In genomic region chr12:120359159-120359527, GRCh38 we compare ENCODE assay signal across 27 cellular contexts. TPM values are rescaled to one million over a fixed set of nuclear protein-coding genes. Genes with fewer than 3 reads are reported as not detected.
A peak's percentile ranks its signal among the peaks of the same experiment; 100 is the strongest.
DNase-seq lines count a peak whose midpoint lies in the region; FAIRE-seq and TF ChIP-seq lines count a peak whose summit lies in the region.
"Had no signal": no experiment of that assay in that cellular context is flagged by ENCODE, and none has a peak within 500 bp of the region (broad histone marks: within the 10 kb centered on the region; RNA-seq: fewer than 3 reads in every experiment).

No MANE protein-coding gene starts in this region.

- no peaks in the 10 kb centered on the region for H3K27me3 ChIP-seq in NT2/D1 (ENCODE audit: insufficient read depth, insufficient read length)
- peaks cover 3% of the 10 kb centered on the region for H3K27me3 ChIP-seq in bronchial epithelial cell (ENCODE audit: control insufficient read depth, insufficient read depth, low read length)

- H3K9me3 ChIP-seq in NT2/D1 (ENCODE audit: insufficient read depth, low read length) (no peaks in the 10 kb centered on the region), mesodermal cell (ENCODE audit: control insufficient read depth, low read length) (no peaks in the 10 kb centered on the region)
- H3K9me3 ChIP-seq: BLaER1 treated with 17β-estradiol and CSF1 and Interleukin-3, amounts not matched to agents 10 nM and 100 nM had no signal

- H3K27me3 Mint-ChIP-seq in type B pancreatic cell: no peaks in the 10 kb centered on the region

- H3K36me3 Mint-ChIP-seq in type B pancreatic cell: peaks cover 23% of the 10 kb centered on the region
- H3K36me3 Mint-ChIP-seq: CD4-positive, alpha-beta memory T cell had no signal

- H3K4me1 ChIP-seq in NT2/D1 (ENCODE audit: insufficient read depth, insufficient read length) (peaks cover 40% of the 10 kb centered on the region), mesodermal cell (ENCODE audit: control insufficient read depth, insufficient read depth, low read length, poor library complexity, severe bottlenecking) (peaks cover 38% of the 10 kb centered on the region)

- DNase-seq in NT2/D1 (ENCODE audit: low read depth, low spot score) (no peak), bronchial epithelial cell (ENCODE audit: low read depth) (no peak), type B pancreatic cell (ENCODE audit: extremely low spot score, unreplicated experiment) (no peak), COLO829 (ENCODE audit: low spot score) (no peak), SIG-M5 (lab: John Stamatoyannopoulos, UW) (no peak)
- no peak for DNase-seq in effector CD8-positive, alpha-beta T cell (lab: John Stamatoyannopoulos, UW)
- DNase-seq: ACHN; CD4-positive, alpha-beta memory T cell; DMS153; HFFc6; KG1; NCI-H1092; NCI-H1436 treated with DMSO at 0.1 percent for 48 hours; NCI-H2029; NCI-H226; NCI-H510A treated with DMSO at 0.1 percent for 48 hours; NCI-H774; NK-92 treated with Interleukin-12 subunit alpha and Interleukin-12 subunit beta, amount 100 ng/mL, for 24 hours; OCI-M1 had no signal

- no peak overlapping the region for H3K27ac Mint-ChIP-seq in type B pancreatic cell
- H3K27ac Mint-ChIP-seq: CD4-positive, alpha-beta memory T cell; HFFc6 had no signal

- no peak overlapping the region for H3K4me3 ChIP-seq in NT2/D1 (ENCODE audit: insufficient read length, low read depth)
- no peak overlapping the region for H3K4me3 ChIP-seq in bronchial epithelial cell (ENCODE audit: low read depth, low read length)
- H3K4me3 ChIP-seq in mesodermal cell (ENCODE audit: extremely low read depth, insufficient read depth, low read length, poor library complexity, severe bottlenecking): no peak overlapping the region
- H3K4me3 ChIP-seq: BLaER1 treated with 17β-estradiol and CSF1 and Interleukin-3, amounts not matched to agents 10 nM and 100 nM had no signal

- peak overlapping the region; percentile 42 for H3K4me3 Mint-ChIP-seq in type B pancreatic cell
- H3K4me3 Mint-ChIP-seq: CD4-positive, alpha-beta memory T cell; HFFc6 had no signal

- 100% methylated on average over 1 of the region's 1 CpG; no CpG with 5 or more reads in 1 of the 2 experiments for WGBS in mesodermal cell (ENCODE audit: insufficient coverage in 2 of 2), 2 experiments

- H3K9me3 Mint-ChIP-seq in type B pancreatic cell: no peaks in the 10 kb centered on the region
- H3K9me3 Mint-ChIP-seq: CD4-positive, alpha-beta memory T cell; HFFc6 had no signal

- peak overlapping the region; percentile 57 for H3K27ac ChIP-seq in mesodermal cell (ENCODE audit: low read depth, low read length, severe bottlenecking)
- H3K27ac ChIP-seq: BLaER1 treated with 17β-estradiol and CSF1 and Interleukin-3, amounts not matched to agents 10 nM and 100 nM had no signal

- H3K4me1 Mint-ChIP-seq in type B pancreatic cell (ENCODE audit: unreplicated experiment): peaks cover 47% of the 10 kb centered on the region

- H3K36me3 ChIP-seq in NT2/D1 (ENCODE audit: insufficient read depth, insufficient read length, low read length): peaks cover 68% of the 10 kb centered on the region
- no peaks in the 10 kb centered on the region for H3K36me3 ChIP-seq in bronchial epithelial cell (ENCODE audit: control insufficient read depth, insufficient read depth, low read length)
- H3K36me3 ChIP-seq in mesodermal cell (ENCODE audit: control insufficient read depth, insufficient read depth, low read length): peaks cover 69% of the 10 kb centered on the region
- H3K36me3 ChIP-seq: BLaER1 treated with 17β-estradiol and CSF1 and Interleukin-3, amounts not matched to agents 10 nM and 100 nM had no signal

- TF ChIP-seq CTCF in bronchial epithelial cell (IDR thresholded peaks at IDR 0.05; ENCODE audit: insufficient read depth, low read length, severe bottlenecking) (no peak), type B pancreatic cell (conservative IDR thresholded peaks at IDR 0.05) (no peak)

- peak; percentile 32 for FAIRE-seq in bronchial epithelial cell (lab: Jason Lieb, UNC)
- FAIRE-seq: GM12891, RCC 7860 had no signal

- peak overlapping the region; percentile 29 for H3K9ac ChIP-seq in NT2/D1 (ENCODE audit: insufficient read length, low read depth)
- H3K9ac ChIP-seq: BLaER1 treated with 17β-estradiol and CSF1 and Interleukin-3, amounts not matched to agents 10 nM and 100 nM had no signal

RNA-seq across cellular contexts. Expression of gene MSI1, which starts 9.8 kb away (rescaled TPM):
- total RNA-seq in bronchial epithelial cell (not detected in 2 replicates), type B pancreatic cell (ENCODE audit: low replicate concordance) (22.0 and 71.7 TPM in 2 replicates)
- polyA plus RNA-seq in mesodermal cell (2013, experiment 1 of 2): 21.1 TPM
- 15.6 TPM for polyA plus RNA-seq in mesodermal cell (2013, experiment 2 of 2)
- total RNA-seq: CD4-positive, alpha-beta memory T cell; HFFc6 had no signal
- polyA plus RNA-seq: CD4-positive, alpha-beta memory T cell had no signal

RNA-seq across cellular contexts. Expression of gene PLA2G1B, which starts 31.6 kb away (rescaled TPM):
- total RNA-seq in bronchial epithelial cell (not detected in 2 replicates), type B pancreatic cell (ENCODE audit: low replicate concordance) (not detected in 2 replicates)
- polyA plus RNA-seq in mesodermal cell (2013, experiment 1 of 2): not detected
- not detected for polyA plus RNA-seq in mesodermal cell (2013, experiment 2 of 2)
- total RNA-seq: CD4-positive, alpha-beta memory T cell; G401; H4; HFFc6; Right ventricle myocardium inferior; SK-MEL-5 had no signal

RNA-seq across cellular contexts. Expression of gene SIRT4, which starts 57.0 kb away (rescaled TPM):
- total RNA-seq in bronchial epithelial cell (0.79 and 1.3 TPM in 2 replicates), type B pancreatic cell (ENCODE audit: low replicate concordance) (2.0 and 2.7 TPM in 2 replicates)
- 4.6 TPM for polyA plus RNA-seq in mesodermal cell (2013, experiment 1 of 2)
- polyA plus RNA-seq in mesodermal cell (2013, experiment 2 of 2): 2.9 TPM

Comparison
In these comparisons a context has a peak if more than half of its experiments do, and no peak if none do; other contexts are left out.
1. RNA of gene MSI1, which starts 9.8 kb away (total RNA-seq): 22.0 to 71.7 TPM in type B pancreatic cell; not detected in bronchial epithelial cell; every median in the first group is over 10 times any median in the second.